8 cellular contexts compared by ENCODE assay signal in the genomic region with DNA sequence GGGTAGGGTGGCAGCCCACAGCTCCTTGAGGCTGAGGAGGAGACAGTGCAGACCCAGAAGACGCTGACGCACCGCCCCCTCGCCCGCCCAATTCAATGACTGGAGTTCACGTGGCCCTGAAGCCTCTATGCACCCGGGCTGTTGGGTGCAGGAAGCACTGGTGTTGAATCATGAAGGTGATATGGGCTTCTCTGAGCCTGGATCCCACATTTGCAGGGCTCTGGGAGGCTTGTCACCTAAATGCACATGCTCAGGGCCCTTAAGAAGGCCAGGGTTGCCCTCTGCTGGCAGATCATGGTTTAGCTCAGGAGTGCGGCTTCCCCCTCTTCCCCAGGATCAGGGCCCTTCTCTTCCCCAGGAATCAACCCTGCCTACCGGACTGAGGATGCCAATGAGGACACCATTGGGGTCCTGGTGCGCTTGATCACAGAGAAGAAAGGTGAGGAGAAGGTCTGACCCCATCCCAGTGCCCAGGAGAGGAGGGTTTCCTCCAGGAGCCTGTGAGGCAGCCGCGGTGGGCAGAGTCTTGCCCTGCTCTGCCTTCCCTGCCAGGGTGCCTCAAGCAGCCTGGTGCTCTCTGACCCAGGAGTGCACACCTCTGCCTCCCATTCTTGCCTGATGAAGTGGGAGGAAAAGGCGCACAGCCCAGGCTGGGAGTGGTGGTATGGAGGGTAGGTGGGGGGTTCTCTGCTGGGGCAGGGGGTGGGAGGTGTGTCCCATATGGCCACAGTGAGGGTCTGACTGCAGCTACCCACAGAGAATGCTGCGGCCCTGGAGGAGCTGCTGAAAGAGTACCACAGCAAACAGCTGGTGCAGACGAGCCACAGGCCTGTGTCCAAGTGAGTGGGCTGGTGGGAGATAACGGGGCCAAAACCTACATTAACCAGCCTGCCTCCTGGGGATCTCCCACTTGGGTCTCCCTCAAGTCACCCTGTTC. TPM values are rescaled to one million over a fixed set of nuclear protein-coding genes. Genes with fewer than 3 reads are reported as not detected.
DNase-seq lines count a peak whose midpoint lies in the region; ATAC-seq and TF ChIP-seq lines count a peak whose summit lies in the region.

No MANE protein-coding gene starts in this region.

- H3K36me3 ChIP-seq in uterus: no peaks in the 10 kb centered on the region

- H3K4me1 Mint-ChIP-seq in activated naive CD4-positive, alpha-beta T cell treated with anti-CD3 and anti-CD28 coated beads, Interleukin-2, amount 10 ng/mL, durations not matched to agents 7 days and 5 days: no peaks in the 10 kb centered on the region
- H3K4me1 Mint-ChIP-seq in glutamatergic neuron (ENCODE audit: low read depth, unreplicated experiment): peaks cover 14% of the 10 kb centered on the region

- intact Hi-C loops in posterior cingulate gyrus (cut with DNase I): loop anchor here (1.0 kb wide), 1 partner anchor 42 kb away; no protein-coding TSS in a partner anchor
- intact Hi-C loops in uterus (cut with DNase I; ENCODE audit: low total_unique reads): loop anchor here (5.0 kb wide), 1 partner anchor 46 kb away; no protein-coding TSS in a partner anchor

- DNase-seq in ELF-1 (ENCODE audit: low read depth, low spot score) (peak; percentile 91), SK-N-DZ (ENCODE audit: low spot score) (peak; percentile 73), glutamatergic neuron (peak; percentile 86), posterior cingulate gyrus (peak in 9 of 10 donors; percentile 72 to 96 (median 78)), uterus (peak; percentile 68 to 73)
- peak; percentile 82 for DNase-seq in activated naive CD4-positive, alpha-beta T cell treated with anti-CD3 and anti-CD28 coated beads, Interleukin-2, amount 10 ng/mL, durations not matched to agents 7 days and 5 days

- TF ChIP-seq CTCF in LNCAP (IDR thresholded peaks at IDR 0.05) (peak; percentile 74), glutamatergic neuron (IDR thresholded peaks at IDR 0.05; ENCODE audit: partially characterized antibody, unreplicated experiment) (peak; percentile 74), uterus (IDR thresholded peaks at IDR 0.05) (peak; percentile 54 to 86 (median 76))

- no peaks in the 10 kb centered on the region for H3K27me3 ChIP-seq in uterus

- no peak for TF ChIP-seq POLR2A in uterus (IDR thresholded peaks at IDR 0.05)

- no peaks in the 10 kb centered on the region for H3K9me3 Mint-ChIP-seq in activated naive CD4-positive, alpha-beta T cell treated with anti-CD3 and anti-CD28 coated beads, Interleukin-2, amount 10 ng/mL, durations not matched to agents 7 days and 5 days
- H3K9me3 Mint-ChIP-seq in glutamatergic neuron (ENCODE audit: unreplicated experiment): peaks cover 6% of the 10 kb centered on the region

- CTCF ChIA-PET in activated naive CD4-positive, alpha-beta T cell treated with anti-CD3 and anti-CD28 coated beads, Interleukin-2, amount 10 ng/mL, durations not matched to agents 7 days and 5 days (lab: Charles Lee): interaction anchor here (0.7 to 2.4 kb wide), 20 partner anchors 9 to 267 kb away, joined by 3 to 62 read pairs (median 4); partner anchors contain the start of gene ARHGEF17

- peaks cover 16% of the 10 kb centered on the region for H3K36me3 Mint-ChIP-seq in activated naive CD4-positive, alpha-beta T cell treated with anti-CD3 and anti-CD28 coated beads, Interleukin-2, amount 10 ng/mL, durations not matched to agents 7 days and 5 days
- H3K36me3 Mint-ChIP-seq in glutamatergic neuron (ENCODE audit: unreplicated experiment): no peaks in the 10 kb centered on the region

- no peaks in the 10 kb centered on the region for H3K9me3 ChIP-seq in uterus

- H3K27me3 Mint-ChIP-seq in activated naive CD4-positive, alpha-beta T cell treated with anti-CD3 and anti-CD28 coated beads, Interleukin-2, amount 10 ng/mL, durations not matched to agents 7 days and 5 days: no peaks in the 10 kb centered on the region
- peaks cover 11% of the 10 kb centered on the region for H3K27me3 Mint-ChIP-seq in glutamatergic neuron (ENCODE audit: unreplicated experiment)

- no peak overlapping the region for H3K27ac ChIP-seq in uterus

- H3K4me3 ChIP-seq in uterus: no peak overlapping the region

- no peaks in the 10 kb centered on the region for H3K4me1 ChIP-seq in uterus

- ATAC-seq in GM18873 (IDR thresholded peaks at IDR 0.05; ENCODE audit: low FRiP score, unreplicated experiment): no peak

- H3K4me3 Mint-ChIP-seq in activated naive CD4-positive, alpha-beta T cell treated with anti-CD3 and anti-CD28 coated beads, Interleukin-2, amount 10 ng/mL, durations not matched to agents 7 days and 5 days: no peak overlapping the region
- H3K4me3 Mint-ChIP-seq in glutamatergic neuron (ENCODE audit: unreplicated experiment): no peak overlapping the region

- peak overlapping the region; percentile 61 for H3K27ac Mint-ChIP-seq in activated naive CD4-positive, alpha-beta T cell treated with anti-CD3 and anti-CD28 coated beads, Interleukin-2, amount 10 ng/mL, durations not matched to agents 7 days and 5 days
- H3K27ac Mint-ChIP-seq in glutamatergic neuron (ENCODE audit: unreplicated experiment): no peak overlapping the region

RNA-seq across cellular contexts. Expression of gene RELT, which starts 17.5 kb away (rescaled TPM):
- 14.9 and 15.9 TPM in 2 replicates for polyA plus RNA-seq in SK-N-DZ (2014; cell fraction: cytosol; rRNA removed)
- polyA plus RNA-seq in SK-N-DZ (2014; cell fraction: nucleus; rRNA removed): 39.1 and 40.6 TPM in 2 replicates
- total RNA-seq in glutamatergic neuron (ENCODE audit: unreplicated experiment) (9.2 TPM), uterus (1 to 10 TPM in 2 of 4 donors, under 1 TPM in 1, not detected in 1; 0.29 to 5.8 (median 3.3) TPM)
